Comparison of ENCODE assay signal across 35 cellular contexts in the genomic region with DNA sequence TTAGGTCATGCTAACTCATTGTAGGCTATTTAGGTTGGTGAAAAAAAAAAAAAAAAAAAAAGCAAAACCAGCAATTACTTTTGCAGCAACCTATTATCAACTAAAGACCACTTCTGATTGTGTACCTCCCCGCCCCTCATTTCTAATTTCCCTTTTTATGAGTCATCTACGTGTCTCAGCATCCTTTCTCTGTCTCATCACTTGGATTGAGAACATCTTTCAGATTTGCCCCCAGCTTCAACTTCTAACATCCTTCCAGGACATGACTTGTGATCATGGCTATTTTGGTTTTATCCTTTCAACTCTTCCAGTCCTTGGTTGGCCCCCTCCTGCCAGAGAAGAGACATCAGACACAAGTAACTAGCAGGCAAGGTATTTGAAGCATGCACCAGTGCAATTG.
"Had no signal": no experiment of that assay in that cellular context is flagged by ENCODE, and none has a peak within 500 bp of the region (broad histone marks: within the 10 kb centered on the region; RNA-seq: fewer than 3 reads in every experiment).

No MANE protein-coding gene starts in this region.

- H3K36me3 ChIP-seq: adrenal gland, ascending aorta, breast epithelium, cardiac muscle cell, esophagus muscularis mucosa, gastroesophageal sphincter, heart right ventricle had no signal

- H2AFZ ChIP-seq: hepatocyte had no signal

- ATAC-seq: activated CD8-positive, alpha-beta T cell treated with anti-CD3 and anti-CD28 coated beads for 36 hours; activated naive CD8-positive, alpha-beta T cell treated with anti-CD3 and anti-CD28 coated beads, Interleukin-2, amount 50 U/mL, for 24 hours; activated T-cell treated with anti-CD3 and anti-CD28 coated beads, Interleukin-2, amount 50 U/mL, for 4 hours; activated T-helper 17 cell treated with anti-CD3 and anti-CD28 coated beads, Interleukin-2, amount 50 U/mL, for 72 hours; gastroesophageal sphincter; heart right ventricle; WTC11 had no signal

- H3K79me2 ChIP-seq: hepatocyte had no signal

- H3K27ac ChIP-seq: adrenal gland, ascending aorta, breast epithelium, cardiac muscle cell, coronary artery, dorsolateral prefrontal cortex, esophagus muscularis mucosa, gastroesophageal sphincter, heart right ventricle, hepatocyte, VCaP had no signal

- H3K27me3 ChIP-seq: adrenal gland, ascending aorta, breast epithelium, cardiac muscle cell, dorsolateral prefrontal cortex, esophagus muscularis mucosa, gastroesophageal sphincter, heart right ventricle, hepatocyte had no signal

- H3K4me1 ChIP-seq: adrenal gland, ascending aorta, breast epithelium, esophagus muscularis mucosa, gastroesophageal sphincter, heart right ventricle had no signal

- H3K36me3 Mint-ChIP-seq: activated naive CD4-positive, alpha-beta T cell treated with anti-CD3 and anti-CD28 coated beads, Interleukin-2, amount 50 U/mL, for 24 hours; activated naive CD8-positive, alpha-beta T cell treated with anti-CD3 and anti-CD28 coated beads for 36 hours had no signal

- H3K27me3 Mint-ChIP-seq: activated CD8-positive, alpha-beta T cell treated with anti-CD3 and anti-CD28 coated beads for 36 hours; activated naive CD8-positive, alpha-beta T cell treated with anti-CD3 and anti-CD28 coated beads for 36 hours; activated naive CD8-positive, alpha-beta T cell treated with anti-CD3 and anti-CD28 coated beads, Interleukin-2, amount 50 U/mL, for 24 hours; central memory CD8-positive, alpha-beta T cell; dendritic cell treated with granulocyte-macrophage colony-stimulating factor and Interleukin-4, amounts not matched to agents 40 ng/mL and 50 ng/mL, for 4 days had no signal

- H3K9me3 ChIP-seq: adrenal gland had no signal

- H3K4me1 Mint-ChIP-seq: activated naive CD4-positive, alpha-beta T cell treated with anti-CD3 and anti-CD28 coated beads, Interleukin-2, amount 50 U/mL, for 24 hours; activated naive CD8-positive, alpha-beta T cell treated with anti-CD3 and anti-CD28 coated beads for 36 hours; activated naive CD8-positive, alpha-beta T cell treated with anti-CD3 and anti-CD28 coated beads, Interleukin-2, amount 50 U/mL, for 24 hours; activated T-helper 17 cell treated with anti-CD3 and anti-CD28 coated beads, Interleukin-2, amount 50 U/mL, for 72 hours; brain; central memory CD8-positive, alpha-beta T cell; endodermal cell; WTC11 had no signal

- H3K27ac Mint-ChIP-seq: activated CD8-positive, alpha-beta T cell treated with anti-CD3 and anti-CD28 coated beads for 36 hours; activated naive CD4-positive, alpha-beta T cell treated with anti-CD3 and anti-CD28 coated beads for 36 hours; activated naive CD4-positive, alpha-beta T cell treated with anti-CD3 and anti-CD28 coated beads, Interleukin-2, amount 50 U/mL, for 24 hours; activated naive CD8-positive, alpha-beta T cell treated with anti-CD3 and anti-CD28 coated beads for 36 hours; activated naive CD8-positive, alpha-beta T cell treated with anti-CD3 and anti-CD28 coated beads, Interleukin-2, amount 50 U/mL, for 24 hours; activated T-helper 17 cell treated with anti-CD3 and anti-CD28 coated beads, Interleukin-2, amount 50 U/mL, for 72 hours; brain; dendritic cell treated with granulocyte-macrophage colony-stimulating factor and Interleukin-4, amounts not matched to agents 40 ng/mL and 50 ng/mL, for 4 days; endodermal cell; WTC11 had no signal

- DNase-seq: activated CD4-positive, alpha-beta T cell treated with anti-CD3 and anti-CD28 coated beads for 1 hour; activated CD4-positive, alpha-beta T cell treated with anti-CD3 and anti-CD28 coated beads for 4 hours; activated CD4-positive, alpha-beta T cell treated with anti-CD3 and anti-CD28 coated beads, Interleukin-2, amount 50 U/mL, for 1 hour; activated CD4-positive, alpha-beta T cell treated with anti-CD3 and anti-CD28 coated beads, Interleukin-2, amount 50 U/mL, for 48 hours; activated CD8-positive, alpha-beta memory T cell treated with anti-CD3 and anti-CD28 coated beads for 24 hours; activated CD8-positive, alpha-beta T cell treated with anti-CD3 and anti-CD28 coated beads for 36 hours; activated effector memory CD4-positive, alpha-beta T cell treated with Interleukin-2 at 50 U/mL for 16 hours; activated gamma-delta T cell treated with Interleukin-2 at 50 U/mL for 16 hours; activated naive CD4-positive, alpha-beta T cell treated with anti-CD3 and anti-CD28 coated beads for 36 hours; activated naive CD8-positive, alpha-beta T cell treated with anti-CD3 and anti-CD28 coated beads for 36 hours; activated naive CD8-positive, alpha-beta T cell treated with anti-CD3 and anti-CD28 coated beads, Interleukin-2, amount 50 U/mL, for 24 hours; activated T-cell treated with anti-CD3 and anti-CD28 coated beads, Interleukin-2, amount 50 U/mL, for 4 hours; adrenal gland; amygdala; dorsolateral prefrontal cortex; effector memory CD4-positive, alpha-beta T cell; endodermal cell; erythroblast; foreskin melanocyte; heart right ventricle; T-helper 2 cell had no signal

- H3K4me3 Mint-ChIP-seq: activated CD8-positive, alpha-beta T cell treated with anti-CD3 and anti-CD28 coated beads for 36 hours; activated naive CD4-positive, alpha-beta T cell treated with anti-CD3 and anti-CD28 coated beads for 36 hours; activated naive CD4-positive, alpha-beta T cell treated with anti-CD3 and anti-CD28 coated beads, Interleukin-2, amount 50 U/mL, for 24 hours; activated naive CD8-positive, alpha-beta T cell treated with anti-CD3 and anti-CD28 coated beads for 36 hours; activated naive CD8-positive, alpha-beta T cell treated with anti-CD3 and anti-CD28 coated beads, Interleukin-2, amount 50 U/mL, for 24 hours; activated T-cell treated with anti-CD3 and anti-CD28 coated beads, Interleukin-2, amount 50 U/mL, for 4 hours; activated T-helper 17 cell treated with anti-CD3 and anti-CD28 coated beads, Interleukin-2, amount 50 U/mL, for 72 hours; brain; central memory CD8-positive, alpha-beta T cell; dendritic cell treated with granulocyte-macrophage colony-stimulating factor and Interleukin-4, amounts not matched to agents 40 ng/mL and 50 ng/mL, for 4 days; endodermal cell; WTC11 had no signal

- H3K4me2 ChIP-seq: hepatocyte had no signal

- H3K4me3 ChIP-seq: adrenal gland, ascending aorta, breast epithelium, cardiac muscle cell, coronary artery, dorsolateral prefrontal cortex, esophagus muscularis mucosa, gastroesophageal sphincter, heart right ventricle, hepatocyte had no signal
